ENCODE assay signal across 1 cellular context in genomic region chr20:46811328-46812084, GRCh38.
TF ChIP-seq lines count a peak whose summit lies in the region.

No MANE protein-coding gene starts in this region.

TF ChIP-seq in SK-N-SH, 30 proteins besides CTCF, POLR2A, EP300 and RAD21 (continued from another document):
- no peak for TF ChIP-seq REST (IDR thresholded peaks at IDR 0.05; ENCODE audit: low read depth, low read length)
- no peak for TF ChIP-seq POLR2AphosphoS5 (IDR thresholded peaks at IDR 0.05; ENCODE audit: low read depth, low read length)
- no peak for TF ChIP-seq RFX5 (IDR thresholded peaks at IDR 0.05; ENCODE audit: low read length)
- no peak for TF ChIP-seq SIN3A (IDR thresholded peaks at IDR 0.05; ENCODE audit: borderline replicate concordance, low read depth, low read length)
